10 cellular contexts compared by ENCODE assay signal in the genomic region with DNA sequence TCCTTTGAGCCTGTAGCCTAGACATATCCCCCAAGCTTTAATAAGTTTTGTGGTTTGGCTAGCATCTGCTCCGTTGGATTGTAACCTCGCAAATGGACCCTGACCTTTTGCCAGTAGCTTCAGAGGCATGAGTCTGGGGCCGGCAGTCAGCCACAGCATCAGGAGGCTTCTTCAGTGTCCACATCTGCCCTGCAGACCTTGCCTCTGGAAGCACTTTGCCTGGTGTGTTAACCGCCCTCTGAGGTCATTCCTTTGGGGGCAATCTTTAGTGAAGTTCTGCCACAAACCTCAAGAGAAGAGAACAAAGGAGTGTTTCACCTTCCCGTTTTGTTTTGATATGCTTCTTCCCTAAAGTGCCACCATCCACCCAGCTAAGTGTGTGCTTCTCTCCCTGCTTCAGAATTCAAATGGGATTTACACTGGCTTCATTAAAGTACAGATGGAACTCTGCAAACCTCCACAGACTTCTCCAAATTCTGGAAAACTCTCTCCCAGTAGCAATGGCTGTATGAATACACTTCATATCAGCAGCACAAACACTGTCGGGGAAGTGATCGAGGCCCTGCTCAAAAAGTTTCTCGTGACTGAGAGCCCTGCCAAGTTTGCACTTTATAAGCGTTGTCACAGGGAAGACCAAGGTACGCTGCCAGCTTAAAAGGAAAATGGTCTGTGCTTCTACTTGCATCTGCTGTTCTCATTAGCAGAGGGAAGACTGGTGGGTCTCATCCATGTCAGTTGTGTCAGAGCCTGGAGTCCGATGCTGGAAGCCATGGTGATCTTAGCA.
DNase-seq lines count a peak whose midpoint lies in the region; ATAC-seq and TF ChIP-seq lines count a peak whose summit lies in the region.
"Had no signal": no experiment of that assay in that cellular context is flagged by ENCODE, and none has a peak within 500 bp of the region (broad histone marks: within the 10 kb centered on the region; RNA-seq: fewer than 3 reads in every experiment).

No MANE protein-coding gene starts in this region.

- H3K4me1 ChIP-seq in transverse colon: peaks cover 11 to 39% (median 18%) of the 10 kb centered on the region in 4 donors

- 54% methylated on average over 11 of the region's 11 CpGs; no CpG with 5 or more reads in 1 of the 2 donors for WGBS in transverse colon (ENCODE audit: low coverage in 1 of 2), 2 donors

- intact Hi-C loops in left colon (cut with DNase I, micrococcal nuclease): loop anchor here in 1 of 2 donors (10.0 kb wide), 1 partner anchor 73 kb away; a partner anchor contains a TSS
- intact Hi-C loops in transverse colon (cut with DNase I; ENCODE audit: low total_unique reads): no loop called here

- CTCF ChIA-PET in activated naive CD4-positive, alpha-beta T cell treated with anti-CD3 and anti-CD28 coated beads, Interleukin-2, amount 10 ng/mL, durations not matched to agents 7 days and 5 days (lab: Charles Lee): interaction anchor here (0.8 to 1.9 kb wide), 4 partner anchors 10 to 139 kb away, joined by 3 to 18 read pairs (median 6); no protein-coding TSS in a partner anchor

- no peak for TF ChIP-seq EP300 in transverse colon (IDR thresholded peaks at IDR 0.05; ENCODE audit: low read depth)

- DNase-seq in activated naive CD4-positive, alpha-beta T cell treated with anti-CD3 and anti-CD28 coated beads, Interleukin-2, amount 10 ng/mL, durations not matched to agents 7 days and 5 days: no peak
- no peak for DNase-seq in activated naive CD4-positive, alpha-beta T cell (lab: John Stamatoyannopoulos, UW)
- no peak for DNase-seq in left colon
- no peak for DNase-seq in transverse colon
- no peak for DNase-seq in COLO668 (lab: John Stamatoyannopoulos, UW; ENCODE audit: unreplicated experiment)
- no peak for DNase-seq in superior temporal gyrus (ENCODE audit: extremely low spot score)
- DNase-seq: BE2C had no signal

- no peaks in the 10 kb centered on the region for H3K27me3 Mint-ChIP-seq in activated naive CD4-positive, alpha-beta T cell treated with anti-CD3 and anti-CD28 coated beads, Interleukin-2, amount 10 ng/mL, durations not matched to agents 7 days and 5 days
- H3K27me3 Mint-ChIP-seq in activated naive CD8-positive, alpha-beta T cell: no peaks in the 10 kb centered on the region

- H3K4me3 ChIP-seq in transverse colon: no peak overlapping the region

- no peaks in the 10 kb centered on the region for H3K27me3 ChIP-seq in transverse colon
- H3K27me3 ChIP-seq: BE2C had no signal

- peaks cover 86% of the 10 kb centered on the region for H3K4me1 Mint-ChIP-seq in activated naive CD4-positive, alpha-beta T cell treated with anti-CD3 and anti-CD28 coated beads, Interleukin-2, amount 10 ng/mL, durations not matched to agents 7 days and 5 days
- H3K4me1 Mint-ChIP-seq in activated naive CD8-positive, alpha-beta T cell (ENCODE audit: low read depth): peaks cover 79% of the 10 kb centered on the region

- no peaks in the 10 kb centered on the region for H3K9me3 ChIP-seq in transverse colon
- H3K9me3 ChIP-seq: BE2C had no signal

- peak; percentile 19 for ATAC-seq in left colon
- no peak for ATAC-seq in HG03342 (IDR thresholded peaks at IDR 0.05; ENCODE audit: unreplicated experiment)

- peaks cover 0 to 9% (median 0%) of the 10 kb centered on the region in 4 donors for H3K36me3 ChIP-seq in transverse colon

- H3K9me3 Mint-ChIP-seq in activated naive CD4-positive, alpha-beta T cell treated with anti-CD3 and anti-CD28 coated beads, Interleukin-2, amount 10 ng/mL, durations not matched to agents 7 days and 5 days: no peaks in the 10 kb centered on the region
- H3K9me3 Mint-ChIP-seq in activated naive CD8-positive, alpha-beta T cell (ENCODE audit: low read depth): no peaks in the 10 kb centered on the region

- H3K27ac ChIP-seq in transverse colon: peak overlapping the region; percentile 37 to 67 (median 62)
- H3K27ac ChIP-seq: KMS-11 had no signal

- no peak for TF ChIP-seq POLR2A in transverse colon (IDR thresholded peaks at IDR 0.05)

- peak overlapping the region; percentile 93 for H3K27ac Mint-ChIP-seq in activated naive CD4-positive, alpha-beta T cell treated with anti-CD3 and anti-CD28 coated beads, Interleukin-2, amount 10 ng/mL, durations not matched to agents 7 days and 5 days
- peak overlapping the region; percentile 91 for H3K27ac Mint-ChIP-seq in activated naive CD8-positive, alpha-beta T cell

- H3K4me3 Mint-ChIP-seq in activated naive CD4-positive, alpha-beta T cell treated with anti-CD3 and anti-CD28 coated beads, Interleukin-2, amount 10 ng/mL, durations not matched to agents 7 days and 5 days: peak overlapping the region; percentile 52
- peak overlapping the region; percentile 65 for H3K4me3 Mint-ChIP-seq in activated naive CD8-positive, alpha-beta T cell

- H3K36me3 Mint-ChIP-seq in activated naive CD4-positive, alpha-beta T cell treated with anti-CD3 and anti-CD28 coated beads, Interleukin-2, amount 10 ng/mL, durations not matched to agents 7 days and 5 days: peaks cover 70% of the 10 kb centered on the region
- peaks cover 21% of the 10 kb centered on the region for H3K36me3 Mint-ChIP-seq in activated naive CD8-positive, alpha-beta T cell

- TF ChIP-seq CTCF in transverse colon (IDR thresholded peaks at IDR 0.05): no peak

- in situ Hi-C loops in transverse colon (cut with MboI; ENCODE audit: low pct_ligation_motif_present in 1 of 4, low pct_unique_long_range_greater_than_20kb in 1 of 4, low sequenced_read_pairs in 3 of 4): no loop called here
